In genomic region chr1:39214021-39214713, GRCh38 we compare ENCODE assay signal across 9 cellular contexts. TPM values are rescaled to one million over a fixed set of nuclear protein-coding genes. Genes with fewer than 3 reads are reported as not detected.
DNase-seq lines count a peak whose midpoint lies in the region; ATAC-seq and TF ChIP-seq lines count a peak whose summit lies in the region.
"Had no signal": no experiment of that assay in that cellular context is flagged by ENCODE, and none has a peak within 500 bp of the region (broad histone marks: within the 10 kb centered on the region; RNA-seq: fewer than 3 reads in every experiment).

No MANE protein-coding gene starts in this region.

- H3K9me3 ChIP-seq in mesodermal cell (ENCODE audit: control insufficient read depth, low read length) (no peaks in the 10 kb centered on the region), upper lobe of right lung (no peaks in the 10 kb centered on the region)

- no peaks in the 10 kb centered on the region for H3K36me3 Mint-ChIP-seq in activated naive CD4-positive, alpha-beta T cell treated with anti-CD3 and anti-CD28 coated beads, Interleukin-2, amount 50 U/mL, for 24 hours

- WGBS in mesodermal cell (ENCODE audit: insufficient coverage in 2 of 2), 2 experiments: 40 to 46% methylated on average over 5 of the region's 7 CpGs

- peaks cover 56% of the 10 kb centered on the region for H3K4me1 ChIP-seq in mesodermal cell (ENCODE audit: control insufficient read depth, insufficient read depth, low read length, poor library complexity, severe bottlenecking)
- peaks cover 71% of the 10 kb centered on the region for H3K4me1 ChIP-seq in upper lobe of right lung

- H3K27ac Mint-ChIP-seq in activated naive CD4-positive, alpha-beta T cell treated with anti-CD3 and anti-CD28 coated beads, Interleukin-2, amount 50 U/mL, for 24 hours: peak overlapping the region; percentile 53

- H3K4me3 ChIP-seq in coronary artery (peak overlapping the region; percentile 39), mesodermal cell (ENCODE audit: extremely low read depth, insufficient read depth, low read length, poor library complexity, severe bottlenecking) (no peak overlapping the region), upper lobe of right lung (no peak overlapping the region)

- TF ChIP-seq CTCF in coronary artery (IDR thresholded peaks at IDR 0.05) (no peak), upper lobe of right lung (IDR thresholded peaks at IDR 0.05) (no peak)

- H3K4me3 Mint-ChIP-seq in activated naive CD4-positive, alpha-beta T cell treated with anti-CD3 and anti-CD28 coated beads, Interleukin-2, amount 50 U/mL, for 24 hours: peak overlapping the region; percentile 87

- no peaks in the 10 kb centered on the region for H3K9me3 Mint-ChIP-seq in activated naive CD4-positive, alpha-beta T cell treated with anti-CD3 and anti-CD28 coated beads, Interleukin-2, amount 50 U/mL, for 24 hours

- intact Hi-C loops in upper lobe of right lung (cut with DNase I): no loop called here

- peaks cover 60% of the 10 kb centered on the region for H3K4me1 Mint-ChIP-seq in activated naive CD4-positive, alpha-beta T cell treated with anti-CD3 and anti-CD28 coated beads, Interleukin-2, amount 50 U/mL, for 24 hours

- H3K36me3 ChIP-seq in mesodermal cell (ENCODE audit: control insufficient read depth, insufficient read depth, low read length): peaks cover 50% of the 10 kb centered on the region
- no peaks in the 10 kb centered on the region for H3K36me3 ChIP-seq in upper lobe of right lung

- peak overlapping the region; percentile 76 to 84 for H3K27ac ChIP-seq in coronary artery
- peak overlapping the region; percentile 99 for H3K27ac ChIP-seq in mesodermal cell (ENCODE audit: low read depth, low read length, severe bottlenecking)
- H3K27ac ChIP-seq in upper lobe of right lung: peak overlapping the region; percentile 61

- DNase-seq in activated naive CD4-positive, alpha-beta T cell treated with anti-CD3 and anti-CD28 coated beads, Interleukin-2, amount 50 U/mL, for 16 hours: no peak
- no peak for DNase-seq in coronary artery (ENCODE audit: low spot score)
- no peak for DNase-seq in upper lobe of right lung
- no peak for DNase-seq in HEK293T (ENCODE audit: extremely low spot score)
- DNase-seq in NCI-H774 (lab: John Stamatoyannopoulos, UW): no peak
- no peak for DNase-seq in NCI-H510A treated with DMSO at 0.1 percent for 48 hours (lab: John Stamatoyannopoulos, UW)
- DNase-seq: NCI-H2171 treated with DMSO at 0.1 percent for 48 hours had no signal

- no peaks in the 10 kb centered on the region for H3K27me3 ChIP-seq in upper lobe of right lung

- peak; percentile 88 for ATAC-seq in upper lobe of right lung

- H3K27me3 Mint-ChIP-seq in activated naive CD4-positive, alpha-beta T cell treated with anti-CD3 and anti-CD28 coated beads, Interleukin-2, amount 50 U/mL, for 24 hours: no peaks in the 10 kb centered on the region

- CTCF ChIA-PET in HEK293T (lab: Yijun Ruan, JAX): interaction anchor here (2.3 to 4.1 kb wide), 2 partner anchors 9 to 22 kb away, joined by 8 to 14 read pairs; partner anchors contain the start of gene MACF1

- POLR2A ChIA-PET in HEK293T (lab: Yijun Ruan, JAX): interaction anchor here (1.5 to 2.5 kb wide), 2 partner anchors 9 to 13 kb away, joined by 6 to 16 read pairs; partner anchors contain the start of gene MACF1

TF ChIP-seq in HEK293T, 16 proteins besides CTCF, POLR2A, EP300 and RAD21:
- no peak for TF ChIP-seq HDGF (IDR thresholded peaks at IDR 0.05; ENCODE audit: borderline replicate concordance)
- no peak for TF ChIP-seq LEF1 (IDR thresholded peaks at IDR 0.05; ENCODE audit: borderline replicate concordance)
- TF ChIP-seq ARNT (IDR thresholded peaks at IDR 0.05): no peak
- TF ChIP-seq L3MBTL2 (conservative IDR thresholded peaks at IDR 0.05): no peak
- no peak for TF ChIP-seq FOXK2 (IDR thresholded peaks at IDR 0.05)
- no peak for TF ChIP-seq ELF4 (IDR thresholded peaks at IDR 0.05)
- TF ChIP-seq FOXA1 (IDR thresholded peaks at IDR 0.05): no peak
- no peak for TF ChIP-seq CTBP1 (IDR thresholded peaks at IDR 0.05; ENCODE audit: borderline replicate concordance)
- TF ChIP-seq FOXM1 (IDR thresholded peaks at IDR 0.05; ENCODE audit: borderline replicate concordance): no peak
- no peak for TF ChIP-seq SUZ12 (IDR thresholded peaks at IDR 0.05)
- no peak for TF ChIP-seq TARDBP (IDR thresholded peaks at IDR 0.05)
- no peak for TF ChIP-seq ZNF384 (IDR thresholded peaks at IDR 0.05)
- TF ChIP-seq, protein P1, sequence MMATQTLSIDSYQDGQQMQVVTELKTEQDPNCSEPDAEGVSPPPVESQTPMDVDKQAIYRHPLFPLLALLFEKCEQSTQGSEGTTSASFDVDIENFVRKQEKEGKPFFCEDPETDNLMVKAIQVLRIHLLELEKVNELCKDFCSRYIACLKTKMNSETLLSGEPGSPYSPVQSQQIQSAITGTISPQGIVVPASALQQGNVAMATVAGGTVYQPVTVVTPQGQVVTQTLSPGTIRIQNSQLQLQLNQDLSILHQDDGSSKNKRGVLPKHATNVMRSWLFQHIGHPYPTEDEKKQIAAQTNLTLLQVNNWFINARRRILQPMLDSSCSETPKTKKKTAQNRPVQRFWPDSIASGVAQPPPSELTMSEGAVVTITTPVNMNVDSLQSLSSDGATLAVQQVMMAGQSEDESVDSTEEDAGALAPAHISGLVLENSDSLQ (IDR thresholded peaks at IDR 0.05): no peak
- TF ChIP-seq SP1 (IDR thresholded peaks at IDR 0.05): no peak
- TF ChIP-seq NFRKB (IDR thresholded peaks at IDR 0.05): no peak

RNA-seq across cellular contexts. Expression of gene MACF1, which starts 9.7 kb away (rescaled TPM):
- polyA plus RNA-seq in mesodermal cell (2013, experiment 1 of 2): 154 TPM
- 117 TPM for polyA plus RNA-seq in mesodermal cell (2013, experiment 2 of 2)
- 814 TPM for total RNA-seq in upper lobe of right lung
